1 cellular context compared by ENCODE assay signal in genomic region chr2:204407209-204408070, GRCh38.
TF ChIP-seq lines count a peak whose summit lies in the region.

No MANE protein-coding gene starts in this region.

TF ChIP-seq in HepG2, 621 proteins besides CTCF, POLR2A, EP300 and RAD21 (continued from another document and continues in another):
- TF ChIP-seq THRA (CRISPR knock-in tag; IDR thresholded peaks at IDR 0.05; ENCODE audit: borderline replicate concordance) = 0 out of 2 replicates have a peak, but pooled peaks have one; percentile 18
- TF ChIP-seq ZNF205 (CRISPR knock-in tag; IDR thresholded peaks at IDR 0.05) = no peak
- TF ChIP-seq POGK (CRISPR knock-in tag; conservative IDR thresholded peaks at IDR 0.05) = no peak
- TF ChIP-seq ZNF274 (CRISPR knock-in tag; IDR thresholded peaks at IDR 0.05) = no peak
- TF ChIP-seq MED1 (CRISPR knock-in tag; IDR thresholded peaks at IDR 0.05) = peak; percentile 44
- TF ChIP-seq POLR2AphosphoS5 (IDR thresholded peaks at IDR 0.05; ENCODE audit: low read depth, low read length) = no peak
- no peak for TF ChIP-seq ZNF639 (CRISPR knock-in tag; conservative IDR thresholded peaks at IDR 0.05)
- TF ChIP-seq, protein P1, sequence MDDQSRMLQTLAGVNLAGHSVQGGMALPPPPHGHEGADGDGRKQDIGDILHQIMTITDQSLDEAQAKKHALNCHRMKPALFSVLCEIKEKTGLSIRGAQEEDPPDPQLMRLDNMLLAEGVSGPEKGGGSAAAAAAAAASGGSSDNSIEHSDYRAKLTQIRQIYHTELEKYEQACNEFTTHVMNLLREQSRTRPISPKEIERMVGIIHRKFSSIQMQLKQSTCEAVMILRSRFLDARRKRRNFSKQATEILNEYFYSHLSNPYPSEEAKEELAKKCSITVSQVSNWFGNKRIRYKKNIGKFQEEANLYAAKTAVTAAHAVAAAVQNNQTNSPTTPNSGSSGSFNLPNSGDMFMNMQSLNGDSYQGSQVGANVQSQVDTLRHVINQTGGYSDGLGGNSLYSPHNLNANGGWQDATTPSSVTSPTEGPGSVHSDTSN (CRISPR knock-in tag; IDR thresholded peaks at IDR 0.05; ENCODE audit: borderline replicate concordance) = no peak
- TF ChIP-seq ZNF460 (CRISPR knock-in tag; IDR thresholded peaks at IDR 0.05; ENCODE audit: borderline replicate concordance) = no peak
- no peak for TF ChIP-seq ZNF382 (CRISPR knock-in tag; IDR thresholded peaks at IDR 0.05; ENCODE audit: borderline replicate concordance)
- TF ChIP-seq, protein P2, sequence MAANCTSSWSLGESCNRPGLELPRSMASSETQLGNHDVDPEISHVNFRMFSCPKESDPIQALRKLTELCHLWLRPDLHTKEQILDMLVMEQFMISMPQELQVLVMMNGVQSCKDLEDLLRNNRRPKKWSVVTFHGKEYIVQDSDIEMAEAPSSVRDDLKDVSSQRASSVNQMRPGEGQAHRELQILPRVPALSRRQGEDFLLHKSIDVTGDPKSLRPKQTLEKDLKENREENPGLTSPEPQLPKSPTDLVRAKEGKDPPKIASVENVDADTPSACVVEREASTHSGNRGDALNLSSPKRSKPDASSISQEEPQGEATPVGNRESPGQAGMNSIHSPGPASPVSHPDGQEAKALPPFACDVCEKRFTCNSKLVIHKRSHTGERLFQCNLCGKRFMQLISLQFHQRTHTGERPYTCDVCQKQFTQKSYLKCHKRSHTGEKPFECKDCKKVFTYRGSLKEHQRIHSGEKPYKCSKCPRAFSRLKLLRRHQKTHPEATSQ (CRISPR knock-in tag; IDR thresholded peaks at IDR 0.05; ENCODE audit: borderline replicate concordance) = no peak
- TF ChIP-seq, protein P3, sequence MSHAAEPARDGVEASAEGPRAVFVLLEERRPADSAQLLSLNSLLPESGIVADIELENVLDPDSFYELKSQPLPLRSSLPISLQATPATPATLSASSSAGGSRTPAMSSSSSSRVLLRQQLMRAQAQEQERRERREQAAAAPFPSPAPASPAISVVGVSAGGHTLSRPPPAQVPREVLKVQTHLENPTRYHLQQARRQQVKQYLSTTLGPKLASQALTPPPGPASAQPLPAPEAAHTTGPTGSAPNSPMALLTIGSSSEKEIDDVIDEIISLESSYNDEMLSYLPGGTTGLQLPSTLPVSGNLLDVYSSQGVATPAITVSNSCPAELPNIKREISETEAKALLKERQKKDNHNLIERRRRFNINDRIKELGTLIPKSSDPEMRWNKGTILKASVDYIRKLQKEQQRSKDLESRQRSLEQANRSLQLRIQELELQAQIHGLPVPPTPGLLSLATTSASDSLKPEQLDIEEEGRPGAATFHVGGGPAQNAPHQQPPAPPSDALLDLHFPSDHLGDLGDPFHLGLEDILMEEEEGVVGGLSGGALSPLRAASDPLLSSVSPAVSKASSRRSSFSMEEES (CRISPR knock-in tag; IDR thresholded peaks at IDR 0.05) = peak; percentile 80
- no peak for TF ChIP-seq CENPT (CRISPR knock-in tag; IDR thresholded peaks at IDR 0.05; ENCODE audit: low read depth)
- no peak for TF ChIP-seq HOXA7 (CRISPR knock-in tag; IDR thresholded peaks at IDR 0.05)
- no peak for TF ChIP-seq ZNF121 (CRISPR knock-in tag; IDR thresholded peaks at IDR 0.05)
- TF ChIP-seq ZNF720 (CRISPR knock-in tag; IDR thresholded peaks at IDR 0.05) = no peak
- TF ChIP-seq SATB2 (CRISPR knock-in tag; IDR thresholded peaks at IDR 0.05) = no peak
- TF ChIP-seq SAP130 (CRISPR knock-in tag; IDR thresholded peaks at IDR 0.05; ENCODE audit: low read depth) = peak; percentile 40; the same call in 1 of the 2 replicates
- TF ChIP-seq NFIC (IDR thresholded peaks at IDR 0.05; ENCODE audit: low read length) = no peak
- TF ChIP-seq ZNF292 (CRISPR knock-in tag; IDR thresholded peaks at IDR 0.05; ENCODE audit: borderline replicate concordance, low read depth) = peak; percentile 77; the same call in 1 of the 2 replicates
- TF ChIP-seq, protein P4, sequence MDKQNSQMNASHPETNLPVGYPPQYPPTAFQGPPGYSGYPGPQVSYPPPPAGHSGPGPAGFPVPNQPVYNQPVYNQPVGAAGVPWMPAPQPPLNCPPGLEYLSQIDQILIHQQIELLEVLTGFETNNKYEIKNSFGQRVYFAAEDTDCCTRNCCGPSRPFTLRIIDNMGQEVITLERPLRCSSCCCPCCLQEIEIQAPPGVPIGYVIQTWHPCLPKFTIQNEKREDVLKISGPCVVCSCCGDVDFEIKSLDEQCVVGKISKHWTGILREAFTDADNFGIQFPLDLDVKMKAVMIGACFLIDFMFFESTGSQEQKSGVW (CRISPR knock-in tag; IDR thresholded peaks at IDR 0.05; ENCODE audit: borderline replicate concordance) = no peak
- TF ChIP-seq, protein P5, sequence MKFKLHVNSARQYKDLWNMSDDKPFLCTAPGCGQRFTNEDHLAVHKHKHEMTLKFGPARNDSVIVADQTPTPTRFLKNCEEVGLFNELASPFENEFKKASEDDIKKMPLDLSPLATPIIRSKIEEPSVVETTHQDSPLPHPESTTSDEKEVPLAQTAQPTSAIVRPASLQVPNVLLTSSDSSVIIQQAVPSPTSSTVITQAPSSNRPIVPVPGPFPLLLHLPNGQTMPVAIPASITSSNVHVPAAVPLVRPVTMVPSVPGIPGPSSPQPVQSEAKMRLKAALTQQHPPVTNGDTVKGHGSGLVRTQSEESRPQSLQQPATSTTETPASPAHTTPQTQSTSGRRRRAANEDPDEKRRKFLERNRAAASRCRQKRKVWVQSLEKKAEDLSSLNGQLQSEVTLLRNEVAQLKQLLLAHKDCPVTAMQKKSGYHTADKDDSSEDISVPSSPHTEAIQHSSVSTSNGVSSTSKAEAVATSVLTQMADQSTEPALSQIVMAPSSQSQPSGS (CRISPR knock-in tag; IDR thresholded peaks at IDR 0.05) = 0 out of 2 replicates have a peak, but pooled peaks have one; percentile 36
- no peak for TF ChIP-seq SOX6 (IDR thresholded peaks at IDR 0.05)
- TF ChIP-seq SOX6 (CRISPR knock-in tag; IDR thresholded peaks at IDR 0.05) = peak; percentile 48
- TF ChIP-seq TCF7 (IDR thresholded peaks at IDR 0.05; ENCODE audit: low read depth) = peak; percentile 59; the same call in 1 of the 2 replicates
- TF ChIP-seq ZNF362 (CRISPR knock-in tag; IDR thresholded peaks at IDR 0.05; ENCODE audit: borderline replicate concordance) = no peak
- TF ChIP-seq, protein P6, sequence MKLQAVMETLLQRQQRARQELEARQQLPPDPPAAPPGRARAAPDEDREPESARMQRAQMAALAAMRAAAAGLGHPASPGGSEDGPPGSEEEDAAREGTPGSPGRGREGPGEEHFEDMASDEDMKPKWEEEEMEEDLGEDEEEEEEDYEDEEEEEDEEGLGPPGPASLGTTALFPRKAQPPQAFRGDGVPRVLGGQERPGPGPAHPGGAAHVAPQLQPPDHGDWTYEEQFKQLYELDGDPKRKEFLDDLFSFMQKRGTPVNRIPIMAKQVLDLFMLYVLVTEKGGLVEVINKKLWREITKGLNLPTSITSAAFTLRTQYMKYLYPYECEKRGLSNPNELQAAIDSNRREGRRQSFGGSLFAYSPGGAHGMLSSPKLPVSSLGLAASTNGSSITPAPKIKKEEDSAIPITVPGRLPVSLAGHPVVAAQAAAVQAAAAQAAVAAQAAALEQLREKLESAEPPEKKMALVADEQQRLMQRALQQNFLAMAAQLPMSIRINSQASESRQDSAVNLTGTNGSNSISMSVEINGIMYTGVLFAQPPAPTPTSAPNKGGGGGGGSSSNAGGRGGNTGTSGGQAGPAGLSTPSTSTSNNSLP (IDR thresholded peaks at IDR 0.05; ENCODE audit: low read depth, low read length) = 0 out of 2 replicates have a peak, but pooled peaks have one; percentile 56
- peak; percentile 47; the same call in 1 of the 2 replicates for TF ChIP-seq ISL2 (CRISPR knock-in tag; IDR thresholded peaks at IDR 0.05)
- peak; percentile 38; the same call in 1 of the 2 replicates for TF ChIP-seq SOX5 (CRISPR knock-in tag; IDR thresholded peaks at IDR 0.05; ENCODE audit: borderline replicate concordance)
- no peak for TF ChIP-seq TMF1 (CRISPR knock-in tag; IDR thresholded peaks at IDR 0.05; ENCODE audit: low read depth)
- TF ChIP-seq ARID4A (CRISPR knock-in tag; IDR thresholded peaks at IDR 0.05; ENCODE audit: borderline replicate concordance) = no peak; the same call in 1 of the 2 replicates
- no peak for TF ChIP-seq GTF2F1 (IDR thresholded peaks at IDR 0.05; ENCODE audit: low read length)
- no peak for TF ChIP-seq RELA (CRISPR knock-in tag; IDR thresholded peaks at IDR 0.05)
- TF ChIP-seq CAMTA2 (CRISPR knock-in tag; IDR thresholded peaks at IDR 0.05; ENCODE audit: borderline replicate concordance) = no peak
- TF ChIP-seq FOSL2 (CRISPR knock-in tag; IDR thresholded peaks at IDR 0.05) = peak; percentile 69
- peak; percentile 52; the same call in 1 of the 2 replicates for TF ChIP-seq HDAC2 (CRISPR knock-in tag; IDR thresholded peaks at IDR 0.05)
- TF ChIP-seq HNF4A (CRISPR knock-in tag; IDR thresholded peaks at IDR 0.05) = peak; percentile 60
- 0 out of 2 replicates have a peak, but pooled peaks have one; percentile 40 for TF ChIP-seq PHF21A (CRISPR knock-in tag; IDR thresholded peaks at IDR 0.05)
- no peak for TF ChIP-seq TOPORS (CRISPR knock-in tag; IDR thresholded peaks at IDR 0.05)
- TF ChIP-seq ZNF570 (CRISPR knock-in tag; IDR thresholded peaks at IDR 0.05; ENCODE audit: borderline replicate concordance) = no peak
- no peak for TF ChIP-seq ZNF207 (IDR thresholded peaks at IDR 0.05; ENCODE audit: borderline replicate concordance)
- no peak for TF ChIP-seq SRSF9 (IDR thresholded peaks at IDR 0.05; ENCODE audit: borderline replicate concordance, insufficient read depth, low read depth, low read length, poor library complexity, severe bottlenecking)
- peak; percentile 5; the same call in 1 of the 2 replicates for TF ChIP-seq RARA (CRISPR knock-in tag; IDR thresholded peaks at IDR 0.05)
